Comparison of ENCODE assay signal across 21 cellular contexts in the genomic region with DNA sequence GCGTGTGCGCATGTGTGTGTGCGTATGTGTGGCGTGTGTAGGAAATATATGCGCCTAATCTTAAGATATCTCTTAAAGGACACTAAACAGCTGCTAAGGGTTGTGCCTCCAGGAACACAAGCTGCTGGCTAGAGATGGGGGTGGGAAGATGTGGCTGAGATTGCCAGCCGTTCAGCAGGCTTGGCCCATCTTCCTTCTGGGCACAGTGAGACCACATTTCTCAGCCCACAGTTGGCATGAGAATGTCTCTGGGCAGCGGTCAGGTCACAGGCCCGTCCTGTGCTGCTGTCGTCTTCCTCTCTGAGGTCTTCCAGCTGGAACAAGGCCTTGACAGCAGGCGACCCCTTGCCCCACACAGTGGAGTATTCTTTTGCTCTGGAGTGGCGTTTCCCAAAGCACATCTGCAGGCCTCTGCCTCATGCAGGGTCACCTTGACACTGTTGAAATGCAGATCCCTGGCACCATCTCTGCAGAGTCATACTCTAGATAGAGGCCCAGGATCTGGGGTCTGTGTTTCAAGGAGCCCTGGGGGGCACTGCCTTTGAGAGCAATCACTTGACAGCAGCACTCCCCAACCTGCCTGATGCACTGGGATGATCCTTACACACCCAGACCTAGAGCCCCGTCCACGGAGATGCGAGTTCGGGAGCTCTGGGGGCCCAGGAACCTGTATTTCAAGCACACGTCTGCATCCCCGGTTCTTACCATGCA.
"Had no signal": no experiment of that assay in that cellular context is flagged by ENCODE, and none has a peak within 500 bp of the region (broad histone marks: within the 10 kb centered on the region; RNA-seq: fewer than 3 reads in every experiment).

No MANE protein-coding gene starts in this region.

- H3K4me1 Mint-ChIP-seq: central memory CD8-positive, alpha-beta T cell; immature natural killer cell; naive thymus-derived CD4-positive, alpha-beta T cell had no signal

- ATAC-seq: effector memory CD8-positive, alpha-beta T cell; left cardiac atrium; left ventricle myocardium superior; naive thymus-derived CD4-positive, alpha-beta T cell; pancreas; right cardiac atrium had no signal

- DNase-seq: effector memory CD8-positive, alpha-beta T cell; esophagus squamous epithelium; foreskin fibroblast; immature natural killer cell; kidney; left cardiac atrium; left ventricle myocardium superior; mesendoderm; naive thymus-derived CD4-positive, alpha-beta T cell; nephron progenitor cell; pancreas; right cardiac atrium; stimulated activated CD4-positive, alpha-beta T cell treated with anti-CD3 and anti-CD28 coated beads, Interleukin-2, amount 100 ng/mL, for 48 hours; stimulated activated naive CD4-positive, alpha-beta T cell treated with Interleukin-2 at 50 U/mL for 16 hours; tibial artery had no signal

- H3K4me2 ChIP-seq: smooth muscle cell had no signal

- FAIRE-seq: kidney, pancreas had no signal

- H3K36me3 Mint-ChIP-seq: immature natural killer cell; naive thymus-derived CD4-positive, alpha-beta T cell had no signal

- H3K36me3 ChIP-seq: esophagus squamous epithelium, neutrophil, pancreas, suprapubic skin, tibial artery had no signal

- H3K27ac ChIP-seq: esophagus squamous epithelium, neutrophil, pancreas, suprapubic skin, tibial artery had no signal

- H3K4me3 Mint-ChIP-seq: central memory CD8-positive, alpha-beta T cell; effector memory CD8-positive, alpha-beta T cell; immature natural killer cell; naive thymus-derived CD4-positive, alpha-beta T cell; nephron progenitor cell had no signal

- H3K27me3 Mint-ChIP-seq: central memory CD8-positive, alpha-beta T cell had no signal

- H3K27me3 ChIP-seq: pancreas had no signal

- H3K9me3 Mint-ChIP-seq: central memory CD8-positive, alpha-beta T cell; effector memory CD8-positive, alpha-beta T cell; immature natural killer cell; naive thymus-derived CD4-positive, alpha-beta T cell; nephron progenitor cell had no signal

- H3K4me3 ChIP-seq: esophagus squamous epithelium, lung, pancreas, smooth muscle cell, suprapubic skin, tibial artery had no signal

- H3K9me3 ChIP-seq: esophagus squamous epithelium, neutrophil, pancreas, suprapubic skin, tibial artery had no signal

- H3K4me1 ChIP-seq: pancreas, tibial artery had no signal

- H3K27ac Mint-ChIP-seq: effector memory CD8-positive, alpha-beta T cell; immature natural killer cell; naive thymus-derived CD4-positive, alpha-beta T cell; nephron progenitor cell; progenitor cell of endocrine pancreas had no signal
